ENCODE assay signal across 3 cellular contexts in the genomic region with DNA sequence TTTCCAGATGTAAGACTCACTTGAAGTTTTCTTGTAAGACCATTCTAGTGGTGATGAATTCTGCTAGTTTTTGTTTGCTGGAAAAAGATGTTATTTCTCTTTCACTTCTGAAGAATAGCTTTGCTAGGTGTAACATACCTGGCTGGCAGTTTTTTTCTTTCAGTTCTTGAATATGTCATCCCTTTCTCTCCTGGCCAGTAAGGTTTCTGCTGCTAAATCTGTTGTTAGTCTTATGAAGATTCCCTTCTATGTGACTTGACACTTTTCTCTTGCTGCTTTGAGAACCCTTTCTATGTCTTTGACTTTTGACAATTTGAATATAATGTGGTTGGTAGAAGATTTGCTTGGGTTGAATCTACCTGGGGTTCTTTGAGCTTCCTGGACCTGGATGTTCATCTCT.
"Had no signal": no experiment of that assay in that cellular context is flagged by ENCODE, and none has a peak within 500 bp of the region (broad histone marks: within the 10 kb centered on the region; RNA-seq: fewer than 3 reads in every experiment).

No MANE protein-coding gene starts in this region.

- H3K4me3 ChIP-seq: GM12878 had no signal

- ATAC-seq: GM12878 had no signal

- DNase-seq: GDM1, GF-D8 had no signal
